In genomic region chr22:21867528-21868266, GRCh38 we compare ENCODE assay signal across 8 cellular contexts. TPM values are rescaled to one million over a fixed set of nuclear protein-coding genes. Genes with fewer than 3 reads are reported as not detected.
A peak's percentile ranks its signal among the peaks of the same experiment; 100 is the strongest.
DNase-seq lines count a peak whose midpoint lies in the region; ATAC-seq lines count a peak whose summit lies in the region.

Gene MAPK1 (minus strand): TSS chr22:21867645. CDS start chr22:21867440, 205 bp downstream.

- H3K9ac ChIP-seq in HUES64 (ENCODE audit: low read depth, low read length), result peak within 1 kb of the TSS; percentile 89

- 2% methylated on average over 74 of the region's 74 CpGs for WGBS in HUES64
- 1% methylated on average over 58 to 74 of the region's 74 CpGs for WGBS in esophagus, 2 donors

- H3K4me1 ChIP-seq in HUES64 (ENCODE audit: insufficient read depth, low read length), result peaks cover 16% of the 10 kb centered on the region
- no peaks in the 10 kb centered on the region for H3K4me1 ChIP-seq in esophagus (ENCODE audit: control insufficient read depth in 2 of 2, insufficient read depth in 2 of 2, low read length in 1 of 2)
- peaks cover 10 to 24% of the 10 kb centered on the region in 2 donors for H3K4me1 ChIP-seq in muscle layer of duodenum (ENCODE audit: control insufficient read depth in 1 of 2, insufficient read depth in 2 of 2, low read length in 2 of 2)

- H3K27me3 ChIP-seq in HUES64 (ENCODE audit: insufficient read depth, low read length), result no peaks in the 10 kb centered on the region
- H3K27me3 ChIP-seq in esophagus (ENCODE audit: control insufficient read depth in 1 of 2, insufficient read depth in 2 of 2, low read length in 2 of 2), result no peaks in the 10 kb centered on the region
- no peaks in the 10 kb centered on the region for H3K27me3 ChIP-seq in muscle layer of duodenum (ENCODE audit: low read depth, low read length)

- no peaks in the 10 kb centered on the region for H3K9me3 ChIP-seq in HUES64 (ENCODE audit: insufficient read depth, low read depth, low read length)
- H3K9me3 ChIP-seq in esophagus (ENCODE audit: control insufficient read depth in 2 of 2, insufficient read depth in 1 of 2, low read depth in 1 of 2, low read length in 1 of 2), result no peaks in the 10 kb centered on the region
- no peaks in the 10 kb centered on the region for H3K9me3 ChIP-seq in muscle layer of duodenum (ENCODE audit: control insufficient read depth in 1 of 2, low read length in 2 of 2)

- peaks cover 43% of the 10 kb centered on the region for H3K4me1 Mint-ChIP-seq in activated T-cell treated with anti-CD3 and anti-CD28 coated beads, Interleukin-2, amount 50 U/mL, for 24 hours (ENCODE audit: low read depth)

- H3K9me3 Mint-ChIP-seq in activated T-cell treated with anti-CD3 and anti-CD28 coated beads, Interleukin-2, amount 50 U/mL, for 24 hours, result peaks cover 3% of the 10 kb centered on the region

- peaks cover 33% of the 10 kb centered on the region for H3K36me3 Mint-ChIP-seq in activated T-cell treated with anti-CD3 and anti-CD28 coated beads, Interleukin-2, amount 50 U/mL, for 24 hours (ENCODE audit: low read depth)

- H3K4me3 Mint-ChIP-seq in activated T-cell treated with anti-CD3 and anti-CD28 coated beads, Interleukin-2, amount 50 U/mL, for 24 hours, result peak within 1 kb of the TSS; percentile 95

- ATAC-seq in GM21447 (IDR thresholded peaks at IDR 0.05; ENCODE audit: unreplicated experiment), result peak; percentile 88

- DNase-seq in DMS 273 treated with DMSO at 0.1 percent for 48 hours (lab: John Stamatoyannopoulos, UW) (peak; percentile 76), OCI-M1 (lab: John Stamatoyannopoulos, UW) (peak; percentile 99)
- peak; percentile 96 for DNase-seq in activated T-cell treated with anti-CD3 and anti-CD28 coated beads, Interleukin-2, amount 50 U/mL, for 24 hours
- DNase-seq in stimulated activated CD8-positive, alpha-beta memory T cell treated with anti-CD3 and anti-CD28 coated beads, Interleukin-7, amount 100 ng/mL, for 4 hours (ENCODE audit: low read depth in 2 of 2), result peak; percentile 92 to 95

- H3K27ac Mint-ChIP-seq in activated T-cell treated with anti-CD3 and anti-CD28 coated beads, Interleukin-2, amount 50 U/mL, for 24 hours, result peak within 1 kb of the TSS; percentile 99

- H3K27ac ChIP-seq in HUES64 (ENCODE audit: low read depth, low read length) (peak within 1 kb of the TSS; percentile 90), esophagus (ENCODE audit: low read depth in 2 of 2, low read length in 1 of 2) (peak within 1 kb of the TSS; percentile 94 to 96), muscle layer of duodenum (ENCODE audit: low read length) (peak within 1 kb of the TSS; percentile 84)

- no peaks in the 10 kb centered on the region for H3K27me3 Mint-ChIP-seq in activated T-cell treated with anti-CD3 and anti-CD28 coated beads, Interleukin-2, amount 50 U/mL, for 24 hours

- H3K4me3 ChIP-seq in HUES64 (ENCODE audit: low read length) (peak within 1 kb of the TSS; percentile 96), esophagus (ENCODE audit: low read depth in 1 of 2, low read length in 2 of 2) (peak within 1 kb of the TSS; percentile 77 to 96), muscle layer of duodenum (ENCODE audit: low read depth in 1 of 2, low read length in 2 of 2) (peak within 1 kb of the TSS; percentile 88)

- H3K36me3 ChIP-seq in HUES64 (ENCODE audit: insufficient read depth, low read length) (no peaks in the 10 kb centered on the region), esophagus (ENCODE audit: control insufficient read depth in 2 of 2, insufficient read depth in 2 of 2, low read length in 1 of 2) (no peaks in the 10 kb centered on the region), muscle layer of duodenum (ENCODE audit: control insufficient read depth in 1 of 2, insufficient read depth in 2 of 2, low read length in 2 of 2) (no peaks in the 10 kb centered on the region)

RNA-seq across cellular contexts. Expression of gene MAPK1, which starts in this region (rescaled TPM):
- polyA plus RNA-seq in HUES64 (2013, experiment 1 of 2), result 57.3 TPM
- 71.2 TPM for polyA plus RNA-seq in HUES64 (2013, experiment 2 of 2)
- polyA plus RNA-seq in esophagus, result 10 to 100 TPM in 1 of 2 donors, 1 to 10 TPM in 1; 10.0 to 17.4 TPM

Comparison
In these comparisons a context has a peak if more than half of its experiments do, and no peak if none do; other contexts are left out.
1. Peak in every context shown above with its lines: DNase-seq, ATAC-seq, H3K4me3 ChIP-seq and H3K27ac ChIP-seq.